14 cellular contexts compared by ENCODE assay signal in the genomic region with DNA sequence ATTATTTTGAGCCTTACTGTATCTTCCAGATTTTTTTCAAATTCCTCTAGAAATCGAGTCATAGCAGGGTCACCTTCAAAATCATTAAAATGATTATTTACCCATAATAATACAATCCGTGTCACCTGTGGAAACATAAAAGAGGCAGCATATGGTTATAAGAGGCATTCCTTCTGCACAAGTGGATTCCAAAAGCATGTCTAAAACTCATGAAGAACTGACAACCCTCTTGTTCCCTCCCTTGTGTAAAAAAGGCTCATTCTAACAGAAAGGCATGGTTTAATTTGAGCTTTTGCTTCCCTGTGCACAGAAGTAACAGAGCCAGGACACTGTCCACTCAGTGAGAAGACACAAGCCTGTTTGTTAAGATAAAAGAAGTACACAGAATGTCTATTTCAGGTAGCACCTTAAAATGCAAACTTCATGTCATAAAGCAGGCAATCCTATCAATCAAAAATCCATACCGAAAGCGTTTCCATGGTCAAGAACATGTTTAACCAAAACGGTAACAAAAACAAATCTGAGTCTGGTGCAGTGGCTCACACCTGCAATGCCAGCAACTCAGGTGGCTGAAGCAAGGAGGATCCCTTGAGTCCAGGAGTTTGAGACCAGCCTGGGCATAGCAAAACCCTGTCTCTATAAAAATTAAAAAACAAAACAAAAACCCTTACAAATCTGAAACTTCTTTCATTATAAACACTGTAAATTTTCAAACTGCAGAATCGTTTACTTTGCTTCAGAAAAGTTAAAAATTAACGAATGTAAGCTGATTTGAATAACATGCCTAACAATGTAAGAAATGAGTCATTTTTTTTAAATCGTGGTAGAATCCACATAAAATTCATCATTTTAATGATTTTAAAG.
DNase-seq lines count a peak whose midpoint lies in the region; ATAC-seq and TF ChIP-seq lines count a peak whose summit lies in the region.
"Had no signal": no experiment of that assay in that cellular context is flagged by ENCODE, and none has a peak within 500 bp of the region (broad histone marks: within the 10 kb centered on the region; RNA-seq: fewer than 3 reads in every experiment).

No MANE protein-coding gene starts in this region.

- H3K27me3 Mint-ChIP-seq in endodermal cell (ENCODE audit: insufficient read depth): no peaks in the 10 kb centered on the region
- H3K27me3 Mint-ChIP-seq: brain; natural killer cell treated with Interleukin-12 subunit alpha and Interleukin-12 subunit beta and Interleukin-15 and Interleukin-18, amount 100 ng/mL, for 72 hours had no signal

- in situ Hi-C loops in HAP-1 (cut with MboI; ENCODE audit: low sequenced_read_pairs) (no loop called here), gastrocnemius medialis (cut with MboI; ENCODE audit: low sequenced_read_pairs in 4 of 4) (no loop called here)

- no peak overlapping the region for H3K4me3 Mint-ChIP-seq in endodermal cell
- H3K4me3 Mint-ChIP-seq: brain; CD8-positive, alpha-beta T cell; natural killer cell treated with Interleukin-12 subunit alpha and Interleukin-12 subunit beta and Interleukin-15 and Interleukin-18, amount 100 ng/mL, for 72 hours had no signal

- H3K4me3 ChIP-seq in endodermal cell (ENCODE audit: low read length) (no peak overlapping the region), HAP-1 (no peak overlapping the region), gastrocnemius medialis (no peak overlapping the region), thyroid gland (replicated peaks in 1 of 3) (no peak overlapping the region)
- H3K4me3 ChIP-seq: heart left ventricle had no signal

- TF ChIP-seq CTCF in endodermal cell (conservative IDR thresholded peaks at IDR 0.05) (no peak), gastrocnemius medialis (IDR thresholded peaks at IDR 0.05 in 4 of 5, conservative IDR thresholded peaks at IDR 0.05 in 1 of 5) (no peak), thyroid gland (IDR thresholded peaks at IDR 0.05) (no peak)

- H3K9ac ChIP-seq in endodermal cell (ENCODE audit: extremely low read depth, low read length, poor library complexity, severe bottlenecking): no peak overlapping the region

- peaks cover 62% of the 10 kb centered on the region for H3K36me3 ChIP-seq in endodermal cell (ENCODE audit: control insufficient read depth, insufficient read depth, low read length)
- H3K36me3 ChIP-seq in HAP-1 (replicated peaks): peaks cover 30% of the 10 kb centered on the region
- H3K36me3 ChIP-seq in gastrocnemius medialis: peaks cover 0 to 43% of the 10 kb centered on the region in 2 donors
- H3K36me3 ChIP-seq in thyroid gland: no peaks in the 10 kb centered on the region

- intact Hi-C loops in gastrocnemius medialis (cut with DNase I; ENCODE audit: low total_unique reads) (no loop called here), thyroid gland (cut with DNase I) (no loop called here)

- ATAC-seq in GM18870 (IDR thresholded peaks at IDR 0.05; ENCODE audit: unreplicated experiment): peak; percentile 11
- peak; percentile 6 for ATAC-seq in GM21515 (IDR thresholded peaks at IDR 0.05; ENCODE audit: unreplicated experiment)
- peak; percentile 27 for ATAC-seq in HG03064 (IDR thresholded peaks at IDR 0.05; ENCODE audit: low read depth, unreplicated experiment)
- ATAC-seq in gastrocnemius medialis: no peak
- ATAC-seq in HG03039 (IDR thresholded peaks at IDR 0.05; ENCODE audit: unreplicated experiment): no peak
- ATAC-seq: CD8-positive, alpha-beta T cell; heart left ventricle; natural killer cell treated with Interleukin-12 subunit alpha and Interleukin-12 subunit beta and Interleukin-15 and Interleukin-18, amount 100 ng/mL, for 72 hours; sciatic nerve had no signal

- TF ChIP-seq POLR2A in gastrocnemius medialis (IDR thresholded peaks at IDR 0.05): no peak
- TF ChIP-seq POLR2A in thyroid gland (IDR thresholded peaks at IDR 0.05): no peak

- peaks cover 2% of the 10 kb centered on the region for H3K4me1 Mint-ChIP-seq in endodermal cell

- H3K27ac Mint-ChIP-seq in endodermal cell: peak overlapping the region; percentile 26
- H3K27ac Mint-ChIP-seq: CD8-positive, alpha-beta T cell; natural killer cell treated with Interleukin-12 subunit alpha and Interleukin-12 subunit beta and Interleukin-15 and Interleukin-18, amount 100 ng/mL, for 72 hours had no signal

- H3K36me3 Mint-ChIP-seq in endodermal cell (ENCODE audit: low read depth): peaks cover 48% of the 10 kb centered on the region

- WGBS in endodermal cell (ENCODE audit: insufficient coverage in 1 of 2, insufficient read length in 1 of 2), 2 experiments: 92 to 94% methylated on average over 5 to 8 of the region's 8 CpGs
- WGBS in thyroid gland, 2 donors: 80% methylated on average over 8 of the region's 8 CpGs

- H3K4me1 ChIP-seq in endodermal cell (ENCODE audit: control insufficient read depth, insufficient read depth, low read length): no peaks in the 10 kb centered on the region
- peaks cover 9% of the 10 kb centered on the region for H3K4me1 ChIP-seq in HAP-1
- H3K4me1 ChIP-seq in gastrocnemius medialis: no peaks in the 10 kb centered on the region
- H3K4me1 ChIP-seq in thyroid gland: peaks cover 0 to 5% of the 10 kb centered on the region in 2 donors

- H3K9me3 ChIP-seq in endodermal cell (ENCODE audit: control insufficient read depth, low read length) (no peaks in the 10 kb centered on the region), HAP-1 (no peaks in the 10 kb centered on the region), gastrocnemius medialis (no peaks in the 10 kb centered on the region), thyroid gland (no peaks in the 10 kb centered on the region)
- H3K9me3 ChIP-seq: heart left ventricle had no signal

- H3K27me3 ChIP-seq in endodermal cell (ENCODE audit: control insufficient read depth, insufficient read depth, low read length, poor library complexity, severe bottlenecking) (no peaks in the 10 kb centered on the region), HAP-1 (ENCODE audit: low read depth) (no peaks in the 10 kb centered on the region), gastrocnemius medialis (no peaks in the 10 kb centered on the region), thyroid gland (no peaks in the 10 kb centered on the region)
- H3K27me3 ChIP-seq: heart left ventricle had no signal

- DNase-seq in endodermal cell: no peak
- no peak for DNase-seq in HAP-1 (ENCODE audit: low spot score in 2 of 2)
- no peak for DNase-seq in gastrocnemius medialis
- DNase-seq in thyroid gland: no peak
- DNase-seq: activated CD4-positive, CD25-positive, alpha-beta regulatory T cell treated with anti-CD3 and anti-CD28 coated beads, Interleukin-2, amount 50 U/mL, for 72 hours; CD8-positive, alpha-beta T cell; heart left ventricle had no signal

- H3K27ac ChIP-seq in endodermal cell (ENCODE audit: low read depth, low read length): no peak overlapping the region
- H3K27ac ChIP-seq in gastrocnemius medialis: no peak overlapping the region
- no peak overlapping the region for H3K27ac ChIP-seq in thyroid gland
- H3K27ac ChIP-seq: heart left ventricle had no signal

- no peaks in the 10 kb centered on the region for H3K9me3 Mint-ChIP-seq in endodermal cell
- H3K9me3 Mint-ChIP-seq: brain; CD8-positive, alpha-beta T cell; natural killer cell treated with Interleukin-12 subunit alpha and Interleukin-12 subunit beta and Interleukin-15 and Interleukin-18, amount 100 ng/mL, for 72 hours had no signal

Comparison
In these comparisons a context has a peak if more than half of its experiments do, and no peak if none do; other contexts are left out.
1. ATAC-seq: peak in GM18870 (single experiment), GM21515 (single experiment) and HG03064 (single experiment); none in gastrocnemius medialis (0 of 2) and HG03039 (single experiment).